In genomic region chr6:157292202-157292601, GRCh38 we compare ENCODE assay signal across 1 cellular context.
TF ChIP-seq lines count a peak whose summit lies in the region.

No MANE protein-coding gene starts in this region.

TF ChIP-seq in IMR-90, 13 proteins besides CTCF, POLR2A, EP300 and RAD21 (continued from another document):
- TF ChIP-seq BHLHE40 (IDR thresholded peaks at IDR 0.05; ENCODE audit: low read depth, low read length) (no peak), MAFK (IDR thresholded peaks at IDR 0.05; ENCODE audit: low read depth, low read length) (no peak), CEBPB (IDR thresholded peaks at IDR 0.05; ENCODE audit: low read depth, low read length) (no peak), CHD1 (IDR thresholded peaks at IDR 0.05; ENCODE audit: low read depth, low read length) (no peak), MXI1 (IDR thresholded peaks at IDR 0.05; ENCODE audit: borderline replicate concordance, low read depth, low read length) (no peak), ELK1 (IDR thresholded peaks at IDR 0.05; ENCODE audit: borderline replicate concordance, low read depth, low read length) (no peak), RFX5 (IDR thresholded peaks at IDR 0.05; ENCODE audit: low read depth, low read length) (no peak), RCOR1 (IDR thresholded peaks at IDR 0.05; ENCODE audit: insufficient replicate concordance, low read length) (no peak), MAZ (IDR thresholded peaks at IDR 0.05; ENCODE audit: borderline replicate concordance, low read depth, low read length) (no peak), USF2 (IDR thresholded peaks at IDR 0.05; ENCODE audit: low read depth, low read length) (no peak), NFE2L2 (IDR thresholded peaks at IDR 0.05; ENCODE audit: low read depth, low read length) (no peak)
